ENCODE assay signal across 39 cellular contexts in genomic region chrX:132336172-132336571, GRCh38.
"Had no signal": no experiment of that assay in that cellular context is flagged by ENCODE, and none has a peak within 500 bp of the region (broad histone marks: within the 10 kb centered on the region; RNA-seq: fewer than 3 reads in every experiment).

No MANE protein-coding gene starts in this region.

- H3K27me3 ChIP-seq: ascending aorta, body of pancreas, brain microvascular endothelial cell, cardiac muscle cell had no signal

- H3K36me3 Mint-ChIP-seq: activated naive CD4-positive, alpha-beta T cell treated with anti-CD3 and anti-CD28 coated beads, Interleukin-2, amount 10 ng/mL, durations not matched to agents 7 days and 5 days; activated naive CD4-positive, alpha-beta T cell treated with anti-CD3 and anti-CD28 coated beads, Interleukin-2, amount 50 U/mL, for 24 hours; activated naive CD4-positive, alpha-beta T cell treated with anti-CD3 and anti-CD28 coated beads, Interleukin-2, amount 50 U/mL, for 72 hours; activated naive CD8-positive, alpha-beta T cell treated with anti-CD3 and anti-CD28 coated beads for 36 hours; activated naive CD8-positive, alpha-beta T cell treated with anti-CD3 and anti-CD28 coated beads, Interleukin-2, amount 10 ng/mL, durations not matched to agents 7 days and 5 days had no signal

- H3K4me1 ChIP-seq: adrenal gland, ascending aorta, body of pancreas, breast epithelium had no signal

- H3K27ac ChIP-seq: adrenal gland, ascending aorta, body of pancreas, brain microvascular endothelial cell, breast epithelium, cardiac muscle cell had no signal

- H3K27ac Mint-ChIP-seq: activated naive CD4-positive, alpha-beta T cell treated with anti-CD3 and anti-CD28 coated beads for 36 hours; activated naive CD4-positive, alpha-beta T cell treated with anti-CD3 and anti-CD28 coated beads, Interleukin-2, amount 10 ng/mL, durations not matched to agents 7 days and 5 days; activated naive CD4-positive, alpha-beta T cell treated with anti-CD3 and anti-CD28 coated beads, Interleukin-2, amount 50 U/mL, for 24 hours; activated naive CD4-positive, alpha-beta T cell treated with anti-CD3 and anti-CD28 coated beads, Interleukin-2, amount 50 U/mL, for 72 hours; activated naive CD8-positive, alpha-beta T cell; activated naive CD8-positive, alpha-beta T cell treated with anti-CD3 and anti-CD28 coated beads for 36 hours; activated naive CD8-positive, alpha-beta T cell treated with anti-CD3 and anti-CD28 coated beads, Interleukin-2, amount 10 ng/mL, durations not matched to agents 7 days and 5 days; activated naive CD8-positive, alpha-beta T cell treated with anti-CD3 and anti-CD28 coated beads, Interleukin-2, amount 50 U/mL, for 24 hours; activated T-cell treated with anti-CD3 and anti-CD28 coated beads, Interleukin-2, amount 50 U/mL, for 24 hours; activated T-cell treated with anti-CD3 and anti-CD28 coated beads, Interleukin-2, amount 50 U/mL, for 72 hours; activated T-helper 1 cell treated with anti-CD3 and anti-CD28 coated beads, Interleukin-12 subunit alpha, Interleukin-12 subunit beta, Interleukin-2, Interleukin-4 antibody, amounts not matched to agents 30 ng/mL and 10 ng/mL and 1 ng/mL, durations not matched to agents 14 hours and 24 hours and 36 hours; activated T-helper 17 cell treated with anti-CD3 and anti-CD28 coated beads, Interleukin-2, amount 50 U/mL, for 72 hours; activated T-helper 2 cell treated with anti-CD3 and anti-CD28 coated beads, Interferon-gamma antibody, Interleukin-2, Interleukin-4, amounts not matched to agents 10 μg/mL and 5 μg/mL and 100 μg/mL, durations not matched to agents 14 hours and 24 hours and 36 hours; brain had no signal

- H3K9me3 Mint-ChIP-seq: activated naive CD4-positive, alpha-beta T cell treated with anti-CD3 and anti-CD28 coated beads for 36 hours; activated naive CD4-positive, alpha-beta T cell treated with anti-CD3 and anti-CD28 coated beads, Interleukin-2, amount 10 ng/mL, durations not matched to agents 7 days and 5 days; activated naive CD4-positive, alpha-beta T cell treated with anti-CD3 and anti-CD28 coated beads, Interleukin-2, amount 50 U/mL, for 24 hours; activated naive CD4-positive, alpha-beta T cell treated with anti-CD3 and anti-CD28 coated beads, Interleukin-2, amount 50 U/mL, for 72 hours; activated naive CD8-positive, alpha-beta T cell treated with anti-CD3 and anti-CD28 coated beads, Interleukin-2, amount 10 ng/mL, durations not matched to agents 7 days and 5 days; activated naive CD8-positive, alpha-beta T cell treated with anti-CD3 and anti-CD28 coated beads, Interleukin-2, amount 50 U/mL, for 24 hours; activated T-cell treated with anti-CD3 and anti-CD28 coated beads, Interleukin-2, amount 50 U/mL, for 24 hours; activated T-cell treated with anti-CD3 and anti-CD28 coated beads, Interleukin-2, amount 50 U/mL, for 4 hours; activated T-cell treated with anti-CD3 and anti-CD28 coated beads, Interleukin-2, amount 50 U/mL, for 72 hours; activated T-helper 1 cell treated with anti-CD3 and anti-CD28 coated beads, Interleukin-12 subunit alpha, Interleukin-12 subunit beta, Interleukin-2, Interleukin-4 antibody, amounts not matched to agents 30 ng/mL and 10 ng/mL and 1 ng/mL, durations not matched to agents 14 hours and 24 hours and 36 hours; activated T-helper 17 cell treated with anti-CD3 and anti-CD28 coated beads, Interleukin-2, amount 50 U/mL, for 72 hours; activated T-helper 2 cell treated with anti-CD3 and anti-CD28 coated beads, Interferon-gamma antibody, Interleukin-2, Interleukin-4, amounts not matched to agents 10 μg/mL and 5 μg/mL and 100 μg/mL, durations not matched to agents 14 hours and 24 hours and 36 hours; brain; central memory CD8-positive, alpha-beta T cell had no signal

- H3K4me1 Mint-ChIP-seq: activated naive CD4-positive, alpha-beta T cell treated with anti-CD3 and anti-CD28 coated beads, Interleukin-2, amount 10 ng/mL, durations not matched to agents 7 days and 5 days; activated naive CD4-positive, alpha-beta T cell treated with anti-CD3 and anti-CD28 coated beads, Interleukin-2, amount 50 U/mL, for 24 hours; activated naive CD8-positive, alpha-beta T cell treated with anti-CD3 and anti-CD28 coated beads for 36 hours; activated naive CD8-positive, alpha-beta T cell treated with anti-CD3 and anti-CD28 coated beads, Interleukin-2, amount 50 U/mL, for 24 hours; activated T-helper 17 cell treated with anti-CD3 and anti-CD28 coated beads, Interleukin-2, amount 50 U/mL, for 72 hours; brain had no signal

- H3K9me3 ChIP-seq: adrenal gland, ascending aorta, body of pancreas, breast epithelium had no signal

- H3K27me3 Mint-ChIP-seq: activated naive CD4-positive, alpha-beta T cell treated with anti-CD3 and anti-CD28 coated beads, Interleukin-2, amount 10 ng/mL, durations not matched to agents 7 days and 5 days; activated naive CD4-positive, alpha-beta T cell treated with anti-CD3 and anti-CD28 coated beads, Interleukin-2, amount 50 U/mL, for 24 hours; activated naive CD8-positive, alpha-beta T cell; activated naive CD8-positive, alpha-beta T cell treated with anti-CD3 and anti-CD28 coated beads for 36 hours; activated naive CD8-positive, alpha-beta T cell treated with anti-CD3 and anti-CD28 coated beads, Interleukin-2, amount 10 ng/mL, durations not matched to agents 7 days and 5 days; activated naive CD8-positive, alpha-beta T cell treated with anti-CD3 and anti-CD28 coated beads, Interleukin-2, amount 50 U/mL, for 24 hours; activated T-helper 17 cell treated with anti-CD3 and anti-CD28 coated beads, Interleukin-2, amount 50 U/mL, for 72 hours; central memory CD8-positive, alpha-beta T cell had no signal

- H3K36me3 ChIP-seq: adrenal gland, ascending aorta, brain microvascular endothelial cell, breast epithelium, cardiac muscle cell had no signal

- H3K4me3 ChIP-seq: adrenal gland, ascending aorta, body of pancreas, breast epithelium, cardiac muscle cell had no signal

- H3K4me3 Mint-ChIP-seq: activated naive CD4-positive, alpha-beta T cell treated with anti-CD3 and anti-CD28 coated beads for 36 hours; activated naive CD4-positive, alpha-beta T cell treated with anti-CD3 and anti-CD28 coated beads, Interleukin-2, amount 10 ng/mL, durations not matched to agents 7 days and 5 days; activated naive CD4-positive, alpha-beta T cell treated with anti-CD3 and anti-CD28 coated beads, Interleukin-2, amount 50 U/mL, for 24 hours; activated naive CD8-positive, alpha-beta T cell; activated naive CD8-positive, alpha-beta T cell treated with anti-CD3 and anti-CD28 coated beads for 36 hours; activated naive CD8-positive, alpha-beta T cell treated with anti-CD3 and anti-CD28 coated beads, Interleukin-2, amount 10 ng/mL, durations not matched to agents 7 days and 5 days; activated naive CD8-positive, alpha-beta T cell treated with anti-CD3 and anti-CD28 coated beads, Interleukin-2, amount 50 U/mL, for 24 hours; activated T-cell treated with anti-CD3 and anti-CD28 coated beads, Interleukin-2, amount 50 U/mL, for 24 hours; activated T-cell treated with anti-CD3 and anti-CD28 coated beads, Interleukin-2, amount 50 U/mL, for 4 hours; activated T-cell treated with anti-CD3 and anti-CD28 coated beads, Interleukin-2, amount 50 U/mL, for 72 hours; activated T-helper 1 cell treated with anti-CD3 and anti-CD28 coated beads, Interleukin-12 subunit alpha, Interleukin-12 subunit beta, Interleukin-2, Interleukin-4 antibody, amounts not matched to agents 30 ng/mL and 10 ng/mL and 1 ng/mL, durations not matched to agents 14 hours and 24 hours and 36 hours; activated T-helper 17 cell treated with anti-CD3 and anti-CD28 coated beads, Interleukin-2, amount 50 U/mL, for 72 hours; brain; central memory CD8-positive, alpha-beta T cell had no signal

- ATAC-seq: activated naive CD4-positive, alpha-beta T cell treated with anti-CD3 and anti-CD28 coated beads, Interleukin-2, amount 50 U/mL, for 72 hours; activated naive CD8-positive, alpha-beta T cell treated with anti-CD3 and anti-CD28 coated beads, Interleukin-2, amount 50 U/mL, for 24 hours; activated T-cell treated with anti-CD3 and anti-CD28 coated beads, Interleukin-2, amount 50 U/mL, for 4 hours; activated T-cell treated with anti-CD3 and anti-CD28 coated beads, Interleukin-2, amount 50 U/mL, for 72 hours; activated T-helper 17 cell treated with anti-CD3 and anti-CD28 coated beads, Interleukin-2, amount 50 U/mL, for 72 hours; body of pancreas had no signal

- DNase-seq: activated effector memory CD4-positive, alpha-beta T cell treated with anti-CD3 and anti-CD28 coated beads, Interleukin-2, amount 50 U/mL, for 16 hours; activated effector memory CD4-positive, alpha-beta T cell treated with Interleukin-2 at 50 U/mL for 16 hours; activated gamma-delta T cell; activated gamma-delta T cell treated with Interleukin-2 at 50 U/mL for 16 hours; activated naive CD4-positive, alpha-beta T cell; activated naive CD4-positive, alpha-beta T cell treated with anti-CD3 and anti-CD28 coated beads for 36 hours; activated naive CD4-positive, alpha-beta T cell treated with anti-CD3 and anti-CD28 coated beads, Interleukin-2, amount 10 ng/mL, durations not matched to agents 7 days and 5 days; activated naive CD4-positive, alpha-beta T cell treated with anti-CD3 and anti-CD28 coated beads, Interleukin-2, amount 50 U/mL, for 16 hours; activated naive CD4-positive, alpha-beta T cell treated with Interleukin-2 at 50 U/mL for 16 hours; activated naive CD8-positive, alpha-beta T cell treated with anti-CD3 and anti-CD28 coated beads for 36 hours; activated naive CD8-positive, alpha-beta T cell treated with anti-CD3 and anti-CD28 coated beads, Interleukin-2, amount 10 ng/mL, durations not matched to agents 7 days and 5 days; activated naive CD8-positive, alpha-beta T cell treated with anti-CD3 and anti-CD28 coated beads, Interleukin-2, amount 50 U/mL, for 24 hours; activated T-cell treated with anti-CD3 and anti-CD28 coated beads, Interleukin-2, amount 50 U/mL, for 1 hour; activated T-cell treated with anti-CD3 and anti-CD28 coated beads, Interleukin-2, amount 50 U/mL, for 24 hours; activated T-cell treated with anti-CD3 and anti-CD28 coated beads, Interleukin-2, amount 50 U/mL, for 4 hours; activated T-cell treated with anti-CD3 and anti-CD28 coated beads, Interleukin-2, amount 50 U/mL, for 48 hours; activated T-cell treated with anti-CD3 and anti-CD28 coated beads, Interleukin-2, amount 50 U/mL, for 72 hours; adrenal gland; amniotic stem cell; amygdala; anterior cingulate cortex; aorta; body of pancreas; brain microvascular endothelial cell; caudate nucleus; central memory CD4-positive, alpha-beta T cell; cerebellar nuclear complex had no signal

- FAIRE-seq: bronchial epithelial cell had no signal
